In genomic region chr12:114555451-114555850, GRCh38 we compare ENCODE assay signal across 27 cellular contexts.
"Had no signal": no experiment of that assay in that cellular context is flagged by ENCODE, and none has a peak within 500 bp of the region (broad histone marks: within the 10 kb centered on the region; RNA-seq: fewer than 3 reads in every experiment).

No MANE protein-coding gene starts in this region.

- H3K4me2 ChIP-seq: neural progenitor cell had no signal

- H3K27ac ChIP-seq: coronary artery, esophagus muscularis mucosa, foreskin keratinocyte, heart right ventricle, lower lobe of right lung, neural progenitor cell, prostate gland, right atrium auricular region, skin epidermis, spleen, testis, tibial nerve, upper lobe of right lung, uterus had no signal

- ATAC-seq: foreskin keratinocyte; heart right ventricle; left colon; left ventricle myocardium superior; lower lobe of right lung; stimulated activated memory B cell treated with anti-CD40 and anti-IgM and Interleukin-4, amounts not matched to agents 10 μg/mL and 1 μg/mL and 100 μg/mL, for 72 hours; stimulated activated naive CD8-positive, alpha-beta T cell treated with anti-CD3 and anti-CD28 coated beads, Interleukin-15, Interleukin-2, amounts not matched to agents 100 U/mL and 50 U/mL, for 24 hours; upper lobe of right lung had no signal

- H2AFZ ChIP-seq: neural progenitor cell had no signal

- H3K4me1 ChIP-seq: esophagus muscularis mucosa, foreskin keratinocyte, heart right ventricle, lower lobe of right lung, neural progenitor cell, prostate gland, right atrium auricular region, spleen, testis, tibial nerve, upper lobe of right lung, uterus had no signal

- H3K9me3 ChIP-seq: esophagus muscularis mucosa, heart right ventricle, lower lobe of right lung, prostate gland, right atrium auricular region, spleen, testis, tibial nerve, upper lobe of right lung, uterus had no signal

- H3K4me3 Mint-ChIP-seq: naive B cell; nephron; neural progenitor cell; stimulated activated memory B cell treated with anti-CD40 and anti-IgM and Interleukin-4, amounts not matched to agents 10 μg/mL and 1 μg/mL and 100 μg/mL, for 72 hours had no signal

- H3K27ac Mint-ChIP-seq: nephron; neural progenitor cell; stimulated activated memory B cell treated with anti-CD40 and anti-IgM and Interleukin-4, amounts not matched to agents 10 μg/mL and 1 μg/mL and 100 μg/mL, for 72 hours had no signal

- H3K9me3 Mint-ChIP-seq: nephron; neural progenitor cell; stimulated activated memory B cell treated with anti-CD40 and anti-IgM and Interleukin-4, amounts not matched to agents 10 μg/mL and 1 μg/mL and 100 μg/mL, for 72 hours had no signal

- H3K4me3 ChIP-seq: coronary artery, esophagus muscularis mucosa, heart right ventricle, lower lobe of right lung, neural progenitor cell, prostate gland, right atrium auricular region, skin epidermis, spleen, testis, tibial nerve, upper lobe of right lung, uterus had no signal

- H3K4me1 Mint-ChIP-seq: naive B cell; nephron; neural progenitor cell; stimulated activated memory B cell treated with anti-CD40 and anti-IgM and Interleukin-4, amounts not matched to agents 10 μg/mL and 1 μg/mL and 100 μg/mL, for 72 hours had no signal

- DNase-seq: dermis blood vessel endothelial cell; effector memory CD4-positive, alpha-beta T cell; foreskin keratinocyte; glutamatergic neuron; heart right ventricle; hippocampal formation; kidney glomerular epithelial cell; left colon; left ventricle myocardium superior; lower lobe of right lung; naive B cell; spleen; stimulated activated CD4-positive, alpha-beta T cell treated with anti-CD3 and anti-CD28 coated beads, Interleukin-4, amount 100 ng/mL, for 4 hours; stimulated activated naive CD8-positive, alpha-beta T cell treated with anti-CD3 and anti-CD28 coated beads, Interleukin-15, Interleukin-2, amounts not matched to agents 100 U/mL and 50 U/mL, for 24 hours; substantia nigra; testis; upper lobe of right lung; uterus had no signal

- H3K36me3 Mint-ChIP-seq: naive B cell; neural progenitor cell; stimulated activated memory B cell treated with anti-CD40 and anti-IgM and Interleukin-4, amounts not matched to agents 10 μg/mL and 1 μg/mL and 100 μg/mL, for 72 hours had no signal

- H3K36me3 ChIP-seq: esophagus muscularis mucosa, heart right ventricle, lower lobe of right lung, neural progenitor cell, prostate gland, right atrium auricular region, spleen, tibial nerve, upper lobe of right lung, uterus had no signal

- H3K9ac ChIP-seq: neural progenitor cell had no signal

- H3K27me3 Mint-ChIP-seq: stimulated activated memory B cell treated with anti-CD40 and anti-IgM and Interleukin-4, amounts not matched to agents 10 μg/mL and 1 μg/mL and 100 μg/mL, for 72 hours had no signal

- H3K27me3 ChIP-seq: foreskin keratinocyte, neural progenitor cell, right atrium auricular region, testis, tibial nerve, upper lobe of right lung, uterus had no signal
